ENCODE assay signal across 1 cellular context in genomic region chrX:119852410-119853353, GRCh38.
A peak's percentile ranks its signal among the peaks of the same experiment; 100 is the strongest.
TF ChIP-seq lines count a peak whose summit lies in the region.

A gene with protein sequence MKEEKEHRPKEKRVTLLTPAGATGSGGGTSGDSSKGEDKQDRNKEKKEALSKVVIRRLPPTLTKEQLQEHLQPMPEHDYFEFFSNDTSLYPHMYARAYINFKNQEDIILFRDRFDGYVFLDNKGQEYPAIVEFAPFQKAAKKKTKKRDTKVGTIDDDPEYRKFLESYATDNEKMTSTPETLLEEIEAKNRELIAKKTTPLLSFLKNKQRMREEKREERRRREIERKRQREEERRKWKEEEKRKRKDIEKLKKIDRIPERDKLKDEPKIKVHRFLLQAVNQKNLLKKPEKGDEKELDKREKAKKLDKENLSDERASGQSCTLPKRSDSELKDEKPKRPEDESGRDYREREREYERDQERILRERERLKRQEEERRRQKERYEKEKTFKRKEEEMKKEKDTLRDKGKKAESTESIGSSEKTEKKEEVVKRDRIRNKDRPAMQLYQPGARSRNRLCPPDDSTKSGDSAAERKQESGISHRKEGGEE (minus strand): TSS chrX:119852963. CDS start chrX:119852928, 35 bp downstream.

TF ChIP-seq in K562, 482 proteins besides CTCF, POLR2A, EP300 and RAD21 (continued from another document and continues in another):
- no peak for TF ChIP-seq ZNF384 (IDR thresholded peaks at IDR 0.05; ENCODE audit: low read depth, low read length)
- no peak for TF ChIP-seq ZNF76 (CRISPR knock-in tag; IDR thresholded peaks at IDR 0.05; ENCODE audit: borderline replicate concordance)
- TF ChIP-seq KAT2B (IDR thresholded peaks at IDR 0.05; ENCODE audit: low read depth, low read length): no peak
- no peak for TF ChIP-seq HNRNPK (IDR thresholded peaks at IDR 0.05; ENCODE audit: low read depth, low read length, poor library complexity, severe bottlenecking)
- TF ChIP-seq FOXA3 (CRISPR knock-in tag; conservative IDR thresholded peaks at IDR 0.05 in 1 of 2, IDR thresholded peaks at IDR 0.05 in 1 of 2): no peak
- TF ChIP-seq MTA1 (IDR thresholded peaks at IDR 0.05; ENCODE audit: borderline replicate concordance): no peak
- TF ChIP-seq JUN (IDR thresholded peaks at IDR 0.05; ENCODE audit: borderline replicate concordance, low read depth, low read length): no peak
- TF ChIP-seq JUN (CRISPR knock-in tag; IDR thresholded peaks at IDR 0.05; ENCODE audit: borderline replicate concordance): no peak
- TF ChIP-seq BHLHE40 (IDR thresholded peaks at IDR 0.05; ENCODE audit: low read length): no peak
- peak; percentile 83 for TF ChIP-seq ZNF143 (CRISPR knock-in tag; IDR thresholded peaks at IDR 0.05)
- TF ChIP-seq ZNF197 (CRISPR knock-in tag; IDR thresholded peaks at IDR 0.05; ENCODE audit: low read depth): 0 out of 2 replicates have a peak, but pooled peaks have one; percentile 35
- TF ChIP-seq RHOXF2B (CRISPR knock-in tag; conservative IDR thresholded peaks at IDR 0.05): no peak
- TF ChIP-seq NFATC3 (IDR thresholded peaks at IDR 0.05): no peak
- TF ChIP-seq ELF2 (CRISPR knock-in tag; IDR thresholded peaks at IDR 0.05): no peak
- TF ChIP-seq, protein P1, sequence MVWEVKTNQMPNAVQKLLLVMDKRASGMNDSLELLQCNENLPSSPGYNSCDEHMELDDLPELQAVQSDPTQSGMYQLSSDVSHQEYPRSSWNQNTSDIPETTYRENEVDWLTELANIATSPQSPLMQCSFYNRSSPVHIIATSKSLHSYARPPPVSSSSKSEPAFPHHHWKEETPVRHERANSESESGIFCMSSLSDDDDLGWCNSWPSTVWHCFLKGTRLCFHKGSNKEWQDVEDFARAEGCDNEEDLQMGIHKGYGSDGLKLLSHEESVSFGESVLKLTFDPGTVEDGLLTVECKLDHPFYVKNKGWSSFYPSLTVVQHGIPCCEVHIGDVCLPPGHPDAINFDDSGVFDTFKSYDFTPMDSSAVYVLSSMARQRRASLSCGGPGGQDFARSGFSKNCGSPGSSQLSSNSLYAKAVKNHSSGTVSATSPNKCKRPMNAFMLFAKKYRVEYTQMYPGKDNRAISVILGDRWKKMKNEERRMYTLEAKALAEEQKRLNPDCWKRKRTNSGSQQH (CRISPR knock-in tag; IDR thresholded peaks at IDR 0.05): no peak
- TF ChIP-seq, protein P2, sequence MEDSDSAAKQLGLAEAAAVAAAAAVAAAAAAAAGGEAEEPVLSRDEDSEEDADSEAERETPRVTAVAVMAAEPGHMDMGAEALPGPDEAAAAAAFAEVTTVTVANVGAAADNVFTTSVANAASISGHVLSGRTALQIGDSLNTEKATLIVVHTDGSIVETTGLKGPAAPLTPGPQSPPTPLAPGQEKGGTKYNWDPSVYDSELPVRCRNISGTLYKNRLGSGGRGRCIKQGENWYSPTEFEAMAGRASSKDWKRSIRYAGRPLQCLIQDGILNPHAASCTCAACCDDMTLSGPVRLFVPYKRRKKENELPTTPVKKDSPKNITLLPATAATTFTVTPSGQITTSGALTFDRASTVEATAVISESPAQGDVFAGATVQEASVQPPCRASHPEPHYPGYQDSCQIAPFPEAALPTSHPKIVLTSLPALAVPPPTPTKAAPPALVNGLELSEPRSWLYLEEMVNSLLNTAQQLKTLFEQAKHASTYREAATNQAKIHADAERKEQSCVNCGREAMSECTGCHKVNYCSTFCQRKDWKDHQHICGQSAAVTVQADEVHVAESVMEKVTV (CRISPR knock-in tag; IDR thresholded peaks at IDR 0.05): no peak
- peak; percentile 48 for TF ChIP-seq CXXC5 (CRISPR knock-in tag; IDR thresholded peaks at IDR 0.05)
- no peak for TF ChIP-seq ZNF133 (CRISPR knock-in tag; IDR thresholded peaks at IDR 0.05)
- TF ChIP-seq MCM5 (IDR thresholded peaks at IDR 0.05; ENCODE audit: low read depth): no peak
- TF ChIP-seq, protein P3, sequence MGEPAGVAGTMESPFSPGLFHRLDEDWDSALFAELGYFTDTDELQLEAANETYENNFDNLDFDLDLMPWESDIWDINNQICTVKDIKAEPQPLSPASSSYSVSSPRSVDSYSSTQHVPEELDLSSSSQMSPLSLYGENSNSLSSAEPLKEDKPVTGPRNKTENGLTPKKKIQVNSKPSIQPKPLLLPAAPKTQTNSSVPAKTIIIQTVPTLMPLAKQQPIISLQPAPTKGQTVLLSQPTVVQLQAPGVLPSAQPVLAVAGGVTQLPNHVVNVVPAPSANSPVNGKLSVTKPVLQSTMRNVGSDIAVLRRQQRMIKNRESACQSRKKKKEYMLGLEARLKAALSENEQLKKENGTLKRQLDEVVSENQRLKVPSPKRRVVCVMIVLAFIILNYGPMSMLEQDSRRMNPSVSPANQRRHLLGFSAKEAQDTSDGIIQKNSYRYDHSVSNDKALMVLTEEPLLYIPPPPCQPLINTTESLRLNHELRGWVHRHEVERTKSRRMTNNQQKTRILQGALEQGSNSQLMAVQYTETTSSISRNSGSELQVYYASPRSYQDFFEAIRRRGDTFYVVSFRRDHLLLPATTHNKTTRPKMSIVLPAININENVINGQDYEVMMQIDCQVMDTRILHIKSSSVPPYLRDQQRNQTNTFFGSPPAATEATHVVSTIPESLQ (CRISPR knock-in tag; IDR thresholded peaks at IDR 0.05): no peak
- TF ChIP-seq NFIC (IDR thresholded peaks at IDR 0.05): no peak
- TF ChIP-seq ZNF717 (CRISPR knock-in tag; IDR thresholded peaks at IDR 0.05): no peak
- no peak for TF ChIP-seq RAD51 (IDR thresholded peaks at IDR 0.05; ENCODE audit: borderline replicate concordance, low read depth)
- TF ChIP-seq NFE2L1 (tag; IDR thresholded peaks at IDR 0.05; ENCODE audit: borderline replicate concordance, low read depth): no peak
- TF ChIP-seq, protein P4, sequence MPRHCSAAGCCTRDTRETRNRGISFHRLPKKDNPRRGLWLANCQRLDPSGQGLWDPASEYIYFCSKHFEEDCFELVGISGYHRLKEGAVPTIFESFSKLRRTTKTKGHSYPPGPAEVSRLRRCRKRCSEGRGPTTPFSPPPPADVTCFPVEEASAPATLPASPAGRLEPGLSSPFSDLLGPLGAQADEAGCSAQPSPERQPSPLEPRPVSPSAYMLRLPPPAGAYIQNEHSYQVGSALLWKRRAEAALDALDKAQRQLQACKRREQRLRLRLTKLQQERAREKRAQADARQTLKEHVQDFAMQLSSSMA (CRISPR knock-in tag; IDR thresholded peaks at IDR 0.05): no peak
- TF ChIP-seq SP1 (CRISPR knock-in tag; IDR thresholded peaks at IDR 0.05): peak; percentile 71
- no peak for TF ChIP-seq ZNF184 (CRISPR knock-in tag; IDR thresholded peaks at IDR 0.05)
- peak in 1 of 2 experiments; percentile 54; a peak in 1 of 4 replicates for TF ChIP-seq HDAC1 (IDR thresholded peaks at IDR 0.05)
- TF ChIP-seq U2AF2 (optimal IDR thresholded peaks at IDR 0.05; ENCODE audit: low read depth, low read length): no peak
- TF ChIP-seq, protein P5, sequence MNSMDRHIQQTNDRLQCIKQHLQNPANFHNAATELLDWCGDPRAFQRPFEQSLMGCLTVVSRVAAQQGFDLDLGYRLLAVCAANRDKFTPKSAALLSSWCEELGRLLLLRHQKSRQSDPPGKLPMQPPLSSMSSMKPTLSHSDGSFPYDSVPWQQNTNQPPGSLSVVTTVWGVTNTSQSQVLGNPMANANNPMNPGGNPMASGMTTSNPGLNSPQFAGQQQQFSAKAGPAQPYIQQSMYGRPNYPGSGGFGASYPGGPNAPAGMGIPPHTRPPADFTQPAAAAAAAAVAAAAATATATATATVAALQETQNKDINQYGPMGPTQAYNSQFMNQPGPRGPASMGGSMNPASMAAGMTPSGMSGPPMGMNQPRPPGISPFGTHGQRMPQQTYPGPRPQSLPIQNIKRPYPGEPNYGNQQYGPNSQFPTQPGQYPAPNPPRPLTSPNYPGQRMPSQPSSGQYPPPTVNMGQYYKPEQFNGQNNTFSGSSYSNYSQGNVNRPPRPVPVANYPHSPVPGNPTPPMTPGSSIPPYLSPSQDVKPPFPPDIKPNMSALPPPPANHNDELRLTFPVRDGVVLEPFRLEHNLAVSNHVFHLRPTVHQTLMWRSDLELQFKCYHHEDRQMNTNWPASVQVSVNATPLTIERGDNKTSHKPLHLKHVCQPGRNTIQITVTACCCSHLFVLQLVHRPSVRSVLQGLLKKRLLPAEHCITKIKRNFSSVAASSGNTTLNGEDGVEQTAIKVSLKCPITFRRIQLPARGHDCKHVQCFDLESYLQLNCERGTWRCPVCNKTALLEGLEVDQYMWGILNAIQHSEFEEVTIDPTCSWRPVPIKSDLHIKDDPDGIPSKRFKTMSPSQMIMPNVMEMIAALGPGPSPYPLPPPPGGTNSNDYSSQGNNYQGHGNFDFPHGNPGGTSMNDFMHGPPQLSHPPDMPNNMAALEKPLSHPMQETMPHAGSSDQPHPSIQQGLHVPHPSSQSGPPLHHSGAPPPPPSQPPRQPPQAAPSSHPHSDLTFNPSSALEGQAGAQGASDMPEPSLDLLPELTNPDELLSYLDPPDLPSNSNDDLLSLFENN (IDR thresholded peaks at IDR 0.05; ENCODE audit: low read depth in 2 of 2, low read length in 2 of 2): no peak
- no peak for TF ChIP-seq SMARCA5 (IDR thresholded peaks at IDR 0.05)
- peak; percentile 75; the same call in 1 of the 2 replicates for TF ChIP-seq POLR2H (tag; IDR thresholded peaks at IDR 0.05; ENCODE audit: low read depth)
- TF ChIP-seq BCL6 (CRISPR knock-in tag; IDR thresholded peaks at IDR 0.05): no peak
- TF ChIP-seq STAT5A (IDR thresholded peaks at IDR 0.05; ENCODE audit: borderline replicate concordance, low read length): no peak
- TF ChIP-seq CBX1 (IDR thresholded peaks at IDR 0.05; ENCODE audit: low read depth): peak; percentile 68; the same call in 1 of the 2 replicates
- TF ChIP-seq SREBF2 (CRISPR knock-in tag; IDR thresholded peaks at IDR 0.05): no peak
- TF ChIP-seq CREB3 (tag; conservative IDR thresholded peaks at IDR 0.05; ENCODE audit: low read depth): no peak
- TF ChIP-seq, protein P6, sequence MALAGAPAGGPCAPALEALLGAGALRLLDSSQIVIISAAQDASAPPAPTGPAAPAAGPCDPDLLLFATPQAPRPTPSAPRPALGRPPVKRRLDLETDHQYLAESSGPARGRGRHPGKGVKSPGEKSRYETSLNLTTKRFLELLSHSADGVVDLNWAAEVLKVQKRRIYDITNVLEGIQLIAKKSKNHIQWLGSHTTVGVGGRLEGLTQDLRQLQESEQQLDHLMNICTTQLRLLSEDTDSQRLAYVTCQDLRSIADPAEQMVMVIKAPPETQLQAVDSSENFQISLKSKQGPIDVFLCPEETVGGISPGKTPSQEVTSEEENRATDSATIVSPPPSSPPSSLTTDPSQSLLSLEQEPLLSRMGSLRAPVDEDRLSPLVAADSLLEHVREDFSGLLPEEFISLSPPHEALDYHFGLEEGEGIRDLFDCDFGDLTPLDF (CRISPR knock-in tag; IDR thresholded peaks at IDR 0.05): peak; percentile 92
- no peak for TF ChIP-seq COPS2 (conservative IDR thresholded peaks at IDR 0.05)
- no peak for TF ChIP-seq THRAP3 (IDR thresholded peaks at IDR 0.05; ENCODE audit: borderline replicate concordance)
- peak; percentile 90 for TF ChIP-seq TFAP4 (CRISPR knock-in tag; IDR thresholded peaks at IDR 0.05; ENCODE audit: borderline replicate concordance)
- no peak for TF ChIP-seq USF1 (CRISPR knock-in tag; IDR thresholded peaks at IDR 0.05)
- TF ChIP-seq, protein P7, sequence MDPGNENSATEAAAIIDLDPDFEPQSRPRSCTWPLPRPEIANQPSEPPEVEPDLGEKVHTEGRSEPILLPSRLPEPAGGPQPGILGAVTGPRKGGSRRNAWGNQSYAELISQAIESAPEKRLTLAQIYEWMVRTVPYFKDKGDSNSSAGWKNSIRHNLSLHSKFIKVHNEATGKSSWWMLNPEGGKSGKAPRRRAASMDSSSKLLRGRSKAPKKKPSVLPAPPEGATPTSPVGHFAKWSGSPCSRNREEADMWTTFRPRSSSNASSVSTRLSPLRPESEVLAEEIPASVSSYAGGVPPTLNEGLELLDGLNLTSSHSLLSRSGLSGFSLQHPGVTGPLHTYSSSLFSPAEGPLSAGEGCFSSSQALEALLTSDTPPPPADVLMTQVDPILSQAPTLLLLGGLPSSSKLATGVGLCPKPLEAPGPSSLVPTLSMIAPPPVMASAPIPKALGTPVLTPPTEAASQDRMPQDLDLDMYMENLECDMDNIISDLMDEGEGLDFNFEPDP (CRISPR knock-in tag; IDR thresholded peaks at IDR 0.05): no peak
- TF ChIP-seq TAF1 (IDR thresholded peaks at IDR 0.05; ENCODE audit: control insufficient read depth, extremely low read depth, insufficient read depth, low read length, severe bottlenecking): peak; percentile 63
- no peak for TF ChIP-seq ATF2 (CRISPR knock-in tag; IDR thresholded peaks at IDR 0.05)
- no peak for TF ChIP-seq ZNF212 (CRISPR knock-in tag; IDR thresholded peaks at IDR 0.05)
- no peak for TF ChIP-seq RFX5 (IDR thresholded peaks at IDR 0.05; ENCODE audit: low read depth, low read length)
- peak; percentile 87 for TF ChIP-seq L3MBTL2 (IDR thresholded peaks at IDR 0.05)
